Comparison of ENCODE assay signal across 29 cellular contexts in genomic region chr6:119215885-119216590, GRCh38.
A peak's percentile ranks its signal among the peaks of the same experiment; 100 is the strongest.
DNase-seq lines count a peak whose midpoint lies in the region; ATAC-seq, FAIRE-seq and TF ChIP-seq lines count a peak whose summit lies in the region.
"Had no signal": no experiment of that assay in that cellular context is flagged by ENCODE, and none has a peak within 500 bp of the region (broad histone marks: within the 10 kb centered on the region; RNA-seq: fewer than 3 reads in every experiment).

No MANE protein-coding gene starts in this region.

- CTCF ChIA-PET in HEK293T (lab: Yijun Ruan, JAX): no interaction called here

- POLR2A ChIA-PET in HEK293T (lab: Yijun Ruan, JAX): no interaction called here

- H3F3A ChIP-seq in neural progenitor cell (ENCODE audit: low read depth): no peaks in the 10 kb centered on the region

- no peak for TF ChIP-seq CTCF in right atrium auricular region (IDR thresholded peaks at IDR 0.05)
- no peak for TF ChIP-seq CTCF in endothelial cell (IDR thresholded peaks at IDR 0.05; ENCODE audit: unreplicated experiment)
- no peak for TF ChIP-seq CTCF in right lobe of liver (IDR thresholded peaks at IDR 0.05)
- TF ChIP-seq CTCF in neural progenitor cell (IDR thresholded peaks at IDR 0.05): no peak

- H3K27me3 Mint-ChIP-seq in endothelial cell (ENCODE audit: unreplicated experiment) (peaks cover 1% of the 10 kb centered on the region), neural progenitor cell (ENCODE audit: insufficient read depth, low read depth) (peaks cover 2% of the 10 kb centered on the region)
- H3K27me3 Mint-ChIP-seq: activated naive CD4-positive, alpha-beta T cell treated with anti-CD3 and anti-CD28 coated beads, Interleukin-2, amount 10 ng/mL, durations not matched to agents 7 days and 5 days; CD4-positive, CD25-positive, alpha-beta regulatory T cell; memory B cell; progenitor cell of endocrine pancreas had no signal

- H4K20me1 ChIP-seq in neural progenitor cell (ENCODE audit: low read depth): no peaks in the 10 kb centered on the region

- ATAC-seq in Right ventricle myocardium inferior (peak; percentile 64), right lobe of liver (peak; percentile 41 to 59 (median 58))
- ATAC-seq: activated CD8-positive, alpha-beta T cell treated with anti-CD3 and anti-CD28 coated beads, Interleukin-2, amount 10 ng/mL, durations not matched to agents 7 days and 5 days; gastrocnemius medialis; GM23338; left colon had no signal

- H3K27ac Mint-ChIP-seq in endothelial cell (ENCODE audit: unreplicated experiment) (peak overlapping the region; percentile 11), neural progenitor cell (no peak overlapping the region)
- H3K27ac Mint-ChIP-seq: activated CD8-positive, alpha-beta T cell treated with anti-CD3 and anti-CD28 coated beads, Interleukin-2, amount 10 ng/mL, durations not matched to agents 7 days and 5 days; activated naive CD4-positive, alpha-beta T cell treated with anti-CD3 and anti-CD28 coated beads, Interleukin-2, amount 10 ng/mL, durations not matched to agents 7 days and 5 days; CD4-positive, CD25-positive, alpha-beta regulatory T cell; GM23338; memory B cell; progenitor cell of endocrine pancreas had no signal

- no peaks in the 10 kb centered on the region for H3K9me3 ChIP-seq in right atrium auricular region
- H3K9me3 ChIP-seq in right lobe of liver: no peaks in the 10 kb centered on the region
- H3K9me3 ChIP-seq in neural progenitor cell (ENCODE audit: low read depth): no peaks in the 10 kb centered on the region
- H3K9me3 ChIP-seq: adrenal gland, gastrocnemius medialis had no signal

- H3K79me2 ChIP-seq in neural progenitor cell (ENCODE audit: low read depth): no peaks in the 10 kb centered on the region

- H3K36me3 ChIP-seq in right atrium auricular region (no peaks in the 10 kb centered on the region), right lobe of liver (no peaks in the 10 kb centered on the region), neural progenitor cell (no peaks in the 10 kb centered on the region)
- H3K36me3 ChIP-seq: adrenal gland, gastrocnemius medialis had no signal

- H3K9ac ChIP-seq in neural progenitor cell: no peak overlapping the region

- FAIRE-seq in GM12891 (lab: Jason Lieb, UNC): no peak
- FAIRE-seq: endometrium, TTC549 had no signal

- H3K9me3 Mint-ChIP-seq in endothelial cell (ENCODE audit: unreplicated experiment) (no peaks in the 10 kb centered on the region), neural progenitor cell (no peaks in the 10 kb centered on the region)
- H3K9me3 Mint-ChIP-seq: activated naive CD4-positive, alpha-beta T cell treated with anti-CD3 and anti-CD28 coated beads, Interleukin-2, amount 10 ng/mL, durations not matched to agents 7 days and 5 days; CD4-positive, CD25-positive, alpha-beta regulatory T cell; GM23338; memory B cell; neural crest cell had no signal

- H3K4me3 ChIP-seq in right atrium auricular region (no peak overlapping the region), right lobe of liver (no peak overlapping the region), neural progenitor cell (no peak overlapping the region)
- H3K4me3 ChIP-seq: adrenal gland, gastrocnemius medialis, GM23338 had no signal

- no peak overlapping the region for H3K27ac ChIP-seq in right atrium auricular region
- peak overlapping the region in 1 of 3 donors; percentile 68 for H3K27ac ChIP-seq in right lobe of liver
- no peak overlapping the region for H3K27ac ChIP-seq in neural progenitor cell
- H3K27ac ChIP-seq: adrenal gland, gastrocnemius medialis had no signal

- peaks cover 10% of the 10 kb centered on the region for H3K4me1 Mint-ChIP-seq in endothelial cell (ENCODE audit: unreplicated experiment)
- no peaks in the 10 kb centered on the region for H3K4me1 Mint-ChIP-seq in neural progenitor cell
- H3K4me1 Mint-ChIP-seq: activated naive CD4-positive, alpha-beta T cell treated with anti-CD3 and anti-CD28 coated beads, Interleukin-2, amount 10 ng/mL, durations not matched to agents 7 days and 5 days; GM23338; memory B cell; neural crest cell had no signal

- DNase-seq in Right ventricle myocardium inferior (ENCODE audit: missing footprints) (no peak), right atrium auricular region (ENCODE audit: low spot score) (no peak), endothelial cell (ENCODE audit: low spot score) (no peak), right lobe of liver (no peak), HEK293T (ENCODE audit: extremely low spot score) (no peak), AG08396 (ENCODE audit: low spot score) (no peak), neural progenitor cell (ENCODE audit: low spot score) (no peak), GM12891 (ENCODE audit: insufficient read length, low spot score) (no peak)
- DNase-seq: 8988T; activated CD4-positive, alpha-beta T cell treated with anti-CD3 and anti-CD28 coated beads for 1 hour; activated CD8-positive, alpha-beta T cell treated with anti-CD3 and anti-CD28 coated beads, Interleukin-2, amount 10 ng/mL, durations not matched to agents 7 days and 5 days; activated naive CD4-positive, alpha-beta T cell treated with anti-CD3 and anti-CD28 coated beads, Interleukin-2, amount 10 ng/mL, durations not matched to agents 7 days and 5 days; adrenal gland; CD4-positive, CD25-positive, alpha-beta regulatory T cell; gastrocnemius medialis; hypothalamus; left colon; NCI-H1436 treated with DMSO at 0.1 percent for 48 hours; NCI-H345; NCI-H69; RPMI8226; stimulated activated CD4-positive, alpha-beta T cell treated with anti-CD3 and anti-CD28 coated beads, Interleukin-4, amount 100 ng/mL, for 24 hours; trophoblast cell had no signal

- H2AFZ ChIP-seq in neural progenitor cell (replicated peaks): no peak overlapping the region
- H2AFZ ChIP-seq: GM23338 had no signal

- H3K4me3 Mint-ChIP-seq in endothelial cell (ENCODE audit: unreplicated experiment) (no peak overlapping the region), neural progenitor cell (no peak overlapping the region)
- H3K4me3 Mint-ChIP-seq: activated CD8-positive, alpha-beta T cell treated with anti-CD3 and anti-CD28 coated beads, Interleukin-2, amount 10 ng/mL, durations not matched to agents 7 days and 5 days; activated naive CD4-positive, alpha-beta T cell treated with anti-CD3 and anti-CD28 coated beads, Interleukin-2, amount 10 ng/mL, durations not matched to agents 7 days and 5 days; CD4-positive, CD25-positive, alpha-beta regulatory T cell; GM23338; memory B cell; neural crest cell had no signal

- intact Hi-C loops in Right ventricle myocardium inferior (cut with DNase I): no loop called here
- intact Hi-C loops in right lobe of liver (cut with DNase I): no loop called here

- H3K36me3 Mint-ChIP-seq in endothelial cell (ENCODE audit: low read depth, unreplicated experiment) (peaks cover 4% of the 10 kb centered on the region), neural progenitor cell (no peaks in the 10 kb centered on the region)
- H3K36me3 Mint-ChIP-seq: activated naive CD4-positive, alpha-beta T cell treated with anti-CD3 and anti-CD28 coated beads, Interleukin-2, amount 10 ng/mL, durations not matched to agents 7 days and 5 days; CD4-positive, CD25-positive, alpha-beta regulatory T cell; memory B cell had no signal

- TF ChIP-seq POLR2A in right lobe of liver (IDR thresholded peaks at IDR 0.05) (no peak), GM12891 (IDR thresholded peaks at IDR 0.05; ENCODE audit: low read depth, low read length) (no peak)

- WGBS in right lobe of liver (ENCODE audit: insufficient coverage, low coverage, low lambda C conversion rate, missing lambda C conversion rate): 83% methylated on average over 9 of the region's 9 CpGs

- no peak overlapping the region for H3K4me2 ChIP-seq in neural progenitor cell
- H3K4me2 ChIP-seq: GM23338 had no signal

- H3K4me1 ChIP-seq in right atrium auricular region: no peaks in the 10 kb centered on the region
- peaks cover 0 to 20% (median 6%) of the 10 kb centered on the region in 4 donors for H3K4me1 ChIP-seq in right lobe of liver
- H3K4me1 ChIP-seq in neural progenitor cell: no peaks in the 10 kb centered on the region
- H3K4me1 ChIP-seq: gastrocnemius medialis had no signal

- H3K27me3 ChIP-seq in right atrium auricular region: no peaks in the 10 kb centered on the region
- no peaks in the 10 kb centered on the region for H3K27me3 ChIP-seq in right lobe of liver
- no peaks in the 10 kb centered on the region for H3K27me3 ChIP-seq in neural progenitor cell
- H3K27me3 ChIP-seq: adrenal gland, gastrocnemius medialis had no signal

TF ChIP-seq in HEK293T, 16 proteins besides CTCF, POLR2A, EP300 and RAD21 (continues in another document):
- TF ChIP-seq CTBP1 (IDR thresholded peaks at IDR 0.05; ENCODE audit: borderline replicate concordance): no peak
- TF ChIP-seq SP1 (IDR thresholded peaks at IDR 0.05): no peak
- TF ChIP-seq ARNT (IDR thresholded peaks at IDR 0.05): no peak
- no peak for TF ChIP-seq FOXM1 (IDR thresholded peaks at IDR 0.05; ENCODE audit: borderline replicate concordance)
- TF ChIP-seq PKNOX1 (IDR thresholded peaks at IDR 0.05): no peak
- TF ChIP-seq TARDBP (IDR thresholded peaks at IDR 0.05): no peak
- TF ChIP-seq L3MBTL2 (conservative IDR thresholded peaks at IDR 0.05): no peak

TF ChIP-seq in GM12891, 5 proteins besides CTCF, POLR2A, EP300 and RAD21:
- TF ChIP-seq PAX5 (IDR thresholded peaks at IDR 0.05; ENCODE audit: insufficient read depth, low read length, severe bottlenecking): no peak
- no peak for TF ChIP-seq POU2F2 (IDR thresholded peaks at IDR 0.05; ENCODE audit: low read depth, low read length)
- no peak for TF ChIP-seq TAF1 (IDR thresholded peaks at IDR 0.05; ENCODE audit: low read depth, low read length)
